8 cellular contexts compared by ENCODE assay signal in genomic region chr6:3119040-3119723, GRCh38. TPM values are rescaled to one million over a fixed set of nuclear protein-coding genes. Genes with fewer than 3 reads are reported as not detected.
DNase-seq lines count a peak whose midpoint lies in the region; TF ChIP-seq lines count a peak whose summit lies in the region.

No MANE protein-coding gene starts in this region.

- H3K27me3 ChIP-seq in H7 (ENCODE audit: control insufficient read depth, insufficient read depth, low read length) (no peaks in the 10 kb centered on the region), Loucy (ENCODE audit: insufficient read depth, low read length, poor library complexity, severe bottlenecking) (no peaks in the 10 kb centered on the region), breast epithelium (no peaks in the 10 kb centered on the region), layer of hippocampus (ENCODE audit: control insufficient read depth, insufficient read depth, low read length) (no peaks in the 10 kb centered on the region), stomach smooth muscle (ENCODE audit: control insufficient read depth in 1 of 2, insufficient read depth in 2 of 2, low read length in 2 of 2) (no peaks in the 10 kb centered on the region)

- no peaks in the 10 kb centered on the region for H4K20me1 ChIP-seq in Loucy (ENCODE audit: insufficient read depth, low read length, poor library complexity, severe bottlenecking)

- H3K9me2 ChIP-seq in Loucy (replicated peaks; ENCODE audit: low read depth, low read length) = no peaks in the 10 kb centered on the region

- no peaks in the 10 kb centered on the region for H3K36me3 ChIP-seq in H7 (replicated peaks; ENCODE audit: control insufficient read depth, insufficient read depth, low read length)
- peaks cover 4% of the 10 kb centered on the region; the same call in 1 of the 2 replicates for H3K36me3 ChIP-seq in Loucy (ENCODE audit: insufficient read depth, low read length)
- no peaks in the 10 kb centered on the region for H3K36me3 ChIP-seq in breast epithelium
- peaks cover 5 to 8% of the 10 kb centered on the region in 2 donors for H3K36me3 ChIP-seq in stomach smooth muscle (ENCODE audit: control insufficient read depth in 2 of 2, insufficient read depth in 2 of 2, low read length in 2 of 2)

- peak overlapping the region; percentile 99 for H2AFZ ChIP-seq in Loucy (ENCODE audit: low read length)

- H3K9me3 ChIP-seq in Loucy (ENCODE audit: insufficient read depth, low read depth, low read length) (no peaks in the 10 kb centered on the region), breast epithelium (no peaks in the 10 kb centered on the region), stomach smooth muscle (ENCODE audit: control insufficient read depth in 2 of 2, low read length in 2 of 2) (no peaks in the 10 kb centered on the region)

- DNase-seq in NCI-H2227 treated with DMSO at 0.1 percent for 48 hours (lab: John Stamatoyannopoulos, UW) (peak; percentile 40), NCI-H2227 (lab: John Stamatoyannopoulos, UW; ENCODE audit: unreplicated experiment) (no peak), H7 (no peak), breast epithelium (ENCODE audit: low spot score in 2 of 2) (no peak), NCI-H2081 treated with DMSO at 0.1 percent for 48 hours (lab: John Stamatoyannopoulos, UW) (no peak)

- TF ChIP-seq CTCF in Loucy (conservative IDR thresholded peaks at IDR 0.05; ENCODE audit: low read length) (no peak), breast epithelium (IDR thresholded peaks at IDR 0.05) (no peak)

- peak overlapping the region; percentile 91 for H3K9ac ChIP-seq in Loucy (ENCODE audit: low read depth, low read length, poor library complexity, severe bottlenecking)
- H3K9ac ChIP-seq in stomach smooth muscle (ENCODE audit: low read length in 2 of 2) = peak overlapping the region; percentile 58 to 66

- H3K27ac ChIP-seq in breast epithelium (peak overlapping the region; percentile 92 to 94), layer of hippocampus (ENCODE audit: low read depth, low read length) (peak overlapping the region; percentile 97), stomach smooth muscle (ENCODE audit: low read length) (no peak overlapping the region)

- no peak for TF ChIP-seq POLR2A in breast epithelium (IDR thresholded peaks at IDR 0.05)

- H3K4me1 ChIP-seq in Loucy (ENCODE audit: insufficient read depth, low read length, poor library complexity, severe bottlenecking) (peaks cover 16% of the 10 kb centered on the region), breast epithelium (no peaks in the 10 kb centered on the region), stomach smooth muscle (ENCODE audit: control insufficient read depth, insufficient read depth, low read length) (peaks cover 9% of the 10 kb centered on the region)

- peaks cover 7% of the 10 kb centered on the region for H3K79me2 ChIP-seq in Loucy (ENCODE audit: insufficient read depth, low read length)

- peak overlapping the region; percentile 79 for H3K4me3 ChIP-seq in H7 (ENCODE audit: insufficient read depth, low read depth, low read length)
- H3K4me3 ChIP-seq in Loucy (ENCODE audit: low read length, poor library complexity, severe bottlenecking) = peak overlapping the region; percentile 88
- peak overlapping the region; percentile 72 to 95 (median 93) for H3K4me3 ChIP-seq in breast epithelium
- peak overlapping the region; percentile 90 to 94 for H3K4me3 ChIP-seq in stomach smooth muscle (ENCODE audit: low read length in 2 of 2)

- H3F3A ChIP-seq in Loucy (ENCODE audit: low read depth) = no peaks in the 10 kb centered on the region

- intact Hi-C loops in breast epithelium (cut with DNase I; ENCODE audit: low total_unique reads) = no loop called here

- H3K4me2 ChIP-seq in Loucy (ENCODE audit: low read depth, low read length, poor library complexity, severe bottlenecking) = peak overlapping the region; percentile 96

RNA-seq across cellular contexts. Expression of gene BPHL, which starts 0.7 kb away (rescaled TPM):
- total RNA-seq in H7 (2014; rRNA removed; shearing (Covaris generic)) = 30.7 and 38.1 TPM in 2 replicates
- 10 to 100 TPM; 15.4 to 19.4 (median 19.3) TPM for total RNA-seq in breast epithelium

RNA-seq across cellular contexts. Expression of gene TUBB2A, which starts 38.2 kb away (rescaled TPM):
- total RNA-seq in H7 (2014; rRNA removed; shearing (Covaris generic)) = 789 and 839 TPM in 2 replicates
- 10 to 100 TPM; 27.8 to 43.6 (median 36.0) TPM for total RNA-seq in breast epithelium

RNA-seq across cellular contexts. Expression of gene RIPK1, which starts 50.9 kb away (rescaled TPM):
- 8.9 and 9.3 TPM in 2 replicates for total RNA-seq in H7 (2014; rRNA removed; shearing (Covaris generic))
- total RNA-seq in breast epithelium = 10 to 100 TPM; 23.8 to 38.9 (median 26.2) TPM

Comparison
In these comparisons a context has a peak if more than half of its experiments do, and no peak if none do; other contexts are left out.
1. RNA of gene TUBB2A, which starts 38.2 kb away (total RNA-seq): 789 to 839 TPM in H7; 27.8 to 43.6 TPM in breast epithelium; every median in the first group is over 10 times any median in the second.
2. Peak in every context shown above with its lines, with median percentiles within 50 percentile points of each other: H3K4me3 ChIP-seq.